ENCODE assay signal across 19 cellular contexts in the genomic region with DNA sequence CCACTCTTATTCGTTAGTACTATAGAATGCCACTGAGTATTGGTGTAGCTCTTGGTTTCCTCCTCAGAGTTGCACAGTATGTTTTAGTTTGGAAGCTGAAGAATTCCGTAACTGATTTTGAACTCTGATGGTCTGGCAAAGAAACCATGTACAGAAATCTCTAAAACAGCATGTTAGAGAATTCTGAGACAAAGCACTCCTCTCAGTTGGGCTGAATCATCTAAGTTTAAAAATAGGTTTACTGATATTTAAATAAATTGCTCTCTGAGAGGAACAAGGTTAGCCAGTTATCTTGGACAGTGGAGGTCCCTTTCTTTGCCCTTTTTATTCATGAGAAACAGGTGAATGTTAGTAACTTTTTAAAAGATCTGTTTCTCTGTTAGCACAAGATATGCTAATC.
"Had no signal": no experiment of that assay in that cellular context is flagged by ENCODE, and none has a peak within 500 bp of the region (broad histone marks: within the 10 kb centered on the region; RNA-seq: fewer than 3 reads in every experiment).

No MANE protein-coding gene starts in this region.

- H3K27ac Mint-ChIP-seq: activated naive CD8-positive, alpha-beta T cell treated with anti-CD3 and anti-CD28 coated beads, Interleukin-2, amount 10 ng/mL, durations not matched to agents 7 days and 5 days; nephron progenitor cell had no signal

- H3K27me3 Mint-ChIP-seq: activated naive CD8-positive, alpha-beta T cell treated with anti-CD3 and anti-CD28 coated beads, Interleukin-2, amount 10 ng/mL, durations not matched to agents 7 days and 5 days had no signal

- H3K4me3 ChIP-seq: cardiac muscle cell, psoas muscle, SK-N-MC, spleen, suprapubic skin, upper lobe of left lung had no signal

- H3K4me1 ChIP-seq: psoas muscle had no signal

- H3K4me3 Mint-ChIP-seq: activated naive CD8-positive, alpha-beta T cell treated with anti-CD3 and anti-CD28 coated beads, Interleukin-2, amount 10 ng/mL, durations not matched to agents 7 days and 5 days; nephron progenitor cell had no signal

- ATAC-seq: left lobe of liver, psoas muscle, sciatic nerve had no signal

- H3K27me3 ChIP-seq: cardiac muscle cell, spleen, suprapubic skin, upper lobe of left lung had no signal

- H3K9me3 ChIP-seq: psoas muscle, spleen, suprapubic skin, upper lobe of left lung had no signal

- H3K27ac ChIP-seq: cardiac muscle cell, epithelial cell of prostate, psoas muscle, SK-N-MC, spleen, suprapubic skin, upper lobe of left lung, VCaP had no signal

- H3K9me3 Mint-ChIP-seq: activated naive CD8-positive, alpha-beta T cell treated with anti-CD3 and anti-CD28 coated beads, Interleukin-2, amount 10 ng/mL, durations not matched to agents 7 days and 5 days; nephron progenitor cell had no signal

- DNase-seq: activated CD4-positive, alpha-beta T cell treated with anti-CD3 and anti-CD28 coated beads for 4 hours; activated gamma-delta T cell; activated naive CD8-positive, alpha-beta T cell treated with anti-CD3 and anti-CD28 coated beads, Interleukin-2, amount 10 ng/mL, durations not matched to agents 7 days and 5 days; aorta; effector CD8-positive, alpha-beta T cell; hypothalamus; nephron progenitor cell; psoas muscle; spleen; stimulated activated naive CD4-positive, alpha-beta T cell treated with Interleukin-2 at 50 U/mL for 16 hours; T-helper 1 cell; upper lobe of left lung had no signal
